In genomic region chr1:235799264-235799663, GRCh38 we compare ENCODE assay signal across 39 cellular contexts.
"Had no signal": no experiment of that assay in that cellular context is flagged by ENCODE, and none has a peak within 500 bp of the region (broad histone marks: within the 10 kb centered on the region; RNA-seq: fewer than 3 reads in every experiment).

No MANE protein-coding gene starts in this region.

- H3K27ac ChIP-seq: ascending aorta, cardiac muscle cell, WERI-Rb-1 had no signal

- H3K27me3 ChIP-seq: ascending aorta, cardiac muscle cell had no signal

- FAIRE-seq: bronchial epithelial cell had no signal

- DNase-seq: activated CD4-positive, alpha-beta memory T cell treated with anti-CD3 and anti-CD28 coated beads, Interleukin-2, amount 10 ng/mL, durations not matched to agents 7 days and 5 days; activated CD4-positive, alpha-beta T cell treated with anti-CD3 and anti-CD28 coated beads for 1 hour; activated CD4-positive, alpha-beta T cell treated with anti-CD3 and anti-CD28 coated beads for 36 hours; activated CD4-positive, alpha-beta T cell treated with anti-CD3 and anti-CD28 coated beads for 48 hours; activated CD4-positive, alpha-beta T cell treated with anti-CD3 and anti-CD28 coated beads, Interleukin-2, amount 10 ng/mL, durations not matched to agents 7 days and 5 days; activated CD4-positive, alpha-beta T cell treated with anti-CD3 and anti-CD28 coated beads, Interleukin-2, amount 50 U/mL, for 48 hours; activated CD4-positive, CD25-positive, alpha-beta regulatory T cell; activated CD8-positive, alpha-beta memory T cell treated with anti-CD3 and anti-CD28 coated beads for 24 hours; activated CD8-positive, alpha-beta memory T cell treated with anti-CD3 and anti-CD28 coated beads, Interleukin-2, amount 10 ng/mL, durations not matched to agents 7 days and 5 days; activated CD8-positive, alpha-beta memory T cell treated with anti-CD3 and anti-CD28 coated beads, Interleukin-2, amount 50 U/mL, for 48 hours; activated CD8-positive, alpha-beta T cell treated with anti-CD3 and anti-CD28 coated beads, Interleukin-2, amount 10 ng/mL, durations not matched to agents 7 days and 5 days; activated effector memory CD4-positive, alpha-beta T cell treated with Interleukin-2 at 50 U/mL for 16 hours; activated gamma-delta T cell; activated naive CD4-positive, alpha-beta T cell treated with anti-CD3 and anti-CD28 coated beads, Interleukin-2, amount 10 ng/mL, durations not matched to agents 7 days and 5 days; activated naive CD4-positive, alpha-beta T cell treated with Interleukin-2 at 50 U/mL for 16 hours; activated naive CD8-positive, alpha-beta T cell treated with anti-CD3 and anti-CD28 coated beads, Interleukin-2, amount 10 ng/mL, durations not matched to agents 7 days and 5 days; activated naive CD8-positive, alpha-beta T cell treated with anti-CD3 and anti-CD28 coated beads, Interleukin-2, amount 50 U/mL, for 24 hours; activated T-cell treated with anti-CD3 and anti-CD28 coated beads, Interleukin-2, amount 50 U/mL, for 24 hours; activated T-cell treated with anti-CD3 and anti-CD28 coated beads, Interleukin-2, amount 50 U/mL, for 48 hours; amygdala; anterior cingulate cortex; caudate nucleus; cerebellar nuclear complex; T-helper 1 cell; T-helper 2 cell; T-helper 9 cell; WERI-Rb-1 had no signal

- H3K4me1 Mint-ChIP-seq: activated CD4-positive, alpha-beta T cell treated with anti-CD3 and anti-CD28 coated beads, Interleukin-2, amount 10 ng/mL, durations not matched to agents 7 days and 5 days; activated naive CD4-positive, alpha-beta T cell treated with anti-CD3 and anti-CD28 coated beads, Interleukin-2, amount 10 ng/mL, durations not matched to agents 7 days and 5 days; activated naive CD8-positive, alpha-beta T cell treated with anti-CD3 and anti-CD28 coated beads, Interleukin-2, amount 50 U/mL, for 24 hours; brain; WTC11 had no signal

- H3K4me1 ChIP-seq: ascending aorta had no signal

- H3K27ac Mint-ChIP-seq: activated CD4-positive, alpha-beta memory T cell treated with anti-CD3 and anti-CD28 coated beads, Interleukin-2, amount 10 ng/mL, durations not matched to agents 7 days and 5 days; activated CD4-positive, alpha-beta T cell treated with anti-CD3 and anti-CD28 coated beads for 36 hours; activated CD4-positive, alpha-beta T cell treated with anti-CD3 and anti-CD28 coated beads, Interleukin-2, amount 10 ng/mL, durations not matched to agents 7 days and 5 days; activated CD8-positive, alpha-beta memory T cell treated with anti-CD3 and anti-CD28 coated beads, Interleukin-2, amount 10 ng/mL, durations not matched to agents 7 days and 5 days; activated CD8-positive, alpha-beta T cell treated with anti-CD3 and anti-CD28 coated beads, Interleukin-2, amount 10 ng/mL, durations not matched to agents 7 days and 5 days; activated naive CD4-positive, alpha-beta T cell treated with anti-CD3 and anti-CD28 coated beads, Interleukin-2, amount 10 ng/mL, durations not matched to agents 7 days and 5 days; activated naive CD4-positive, alpha-beta T cell treated with anti-CD3 and anti-CD28 coated beads, Interleukin-2, amount 50 U/mL, for 24 hours; activated naive CD8-positive, alpha-beta T cell; activated naive CD8-positive, alpha-beta T cell treated with anti-CD3 and anti-CD28 coated beads, Interleukin-2, amount 10 ng/mL, durations not matched to agents 7 days and 5 days; activated naive CD8-positive, alpha-beta T cell treated with anti-CD3 and anti-CD28 coated beads, Interleukin-2, amount 50 U/mL, for 24 hours; activated T-cell treated with anti-CD3 and anti-CD28 coated beads, Interleukin-2, amount 50 U/mL, for 24 hours; activated T-helper 2 cell treated with anti-CD3 and anti-CD28 coated beads, Interferon-gamma antibody, Interleukin-2, Interleukin-4, amounts not matched to agents 10 μg/mL and 5 μg/mL and 100 μg/mL, durations not matched to agents 14 hours and 24 hours and 36 hours; brain; T-helper 1 cell treated with Interleukin-12 subunit alpha and Interleukin-12 subunit beta and Interleukin-4 antibody, amounts not matched to agents 30 μg/mL and 1 μg/mL, for 36 hours; T-helper 2 cell treated with Interferon-gamma antibody and Interleukin-4, amounts not matched to agents 5 μg/mL and 100 μg/mL, for 36 hours; WTC11 had no signal

- H3K9me3 Mint-ChIP-seq: activated CD4-positive, alpha-beta memory T cell treated with anti-CD3 and anti-CD28 coated beads, Interleukin-2, amount 10 ng/mL, durations not matched to agents 7 days and 5 days; activated CD4-positive, alpha-beta T cell treated with anti-CD3 and anti-CD28 coated beads, Interleukin-2, amount 10 ng/mL, durations not matched to agents 7 days and 5 days; activated naive CD4-positive, alpha-beta T cell treated with anti-CD3 and anti-CD28 coated beads, Interleukin-2, amount 10 ng/mL, durations not matched to agents 7 days and 5 days; activated naive CD4-positive, alpha-beta T cell treated with anti-CD3 and anti-CD28 coated beads, Interleukin-2, amount 50 U/mL, for 24 hours; activated naive CD8-positive, alpha-beta T cell treated with anti-CD3 and anti-CD28 coated beads, Interleukin-2, amount 10 ng/mL, durations not matched to agents 7 days and 5 days; activated T-cell treated with anti-CD3 and anti-CD28 coated beads, Interleukin-2, amount 50 U/mL, for 24 hours; activated T-helper 2 cell treated with anti-CD3 and anti-CD28 coated beads, Interferon-gamma antibody, Interleukin-2, Interleukin-4, amounts not matched to agents 10 μg/mL and 5 μg/mL and 100 μg/mL, durations not matched to agents 14 hours and 24 hours and 36 hours; central memory CD8-positive, alpha-beta T cell; T-helper 1 cell treated with Interleukin-12 subunit alpha and Interleukin-12 subunit beta and Interleukin-4 antibody, amounts not matched to agents 30 μg/mL and 1 μg/mL, for 36 hours; T-helper 2 cell treated with Interferon-gamma antibody and Interleukin-4, amounts not matched to agents 5 μg/mL and 100 μg/mL, for 36 hours; WTC11 had no signal

- H3K4me3 Mint-ChIP-seq: activated CD4-positive, alpha-beta memory T cell treated with anti-CD3 and anti-CD28 coated beads, Interleukin-2, amount 10 ng/mL, durations not matched to agents 7 days and 5 days; activated CD4-positive, alpha-beta T cell treated with anti-CD3 and anti-CD28 coated beads for 36 hours; activated CD4-positive, alpha-beta T cell treated with anti-CD3 and anti-CD28 coated beads, Interleukin-2, amount 10 ng/mL, durations not matched to agents 7 days and 5 days; activated CD8-positive, alpha-beta memory T cell treated with anti-CD3 and anti-CD28 coated beads, Interleukin-2, amount 10 ng/mL, durations not matched to agents 7 days and 5 days; activated CD8-positive, alpha-beta T cell treated with anti-CD3 and anti-CD28 coated beads, Interleukin-2, amount 10 ng/mL, durations not matched to agents 7 days and 5 days; activated naive CD4-positive, alpha-beta T cell treated with anti-CD3 and anti-CD28 coated beads, Interleukin-2, amount 10 ng/mL, durations not matched to agents 7 days and 5 days; activated naive CD4-positive, alpha-beta T cell treated with anti-CD3 and anti-CD28 coated beads, Interleukin-2, amount 50 U/mL, for 24 hours; activated naive CD8-positive, alpha-beta T cell; activated naive CD8-positive, alpha-beta T cell treated with anti-CD3 and anti-CD28 coated beads, Interleukin-2, amount 10 ng/mL, durations not matched to agents 7 days and 5 days; activated naive CD8-positive, alpha-beta T cell treated with anti-CD3 and anti-CD28 coated beads, Interleukin-2, amount 50 U/mL, for 24 hours; activated T-cell treated with anti-CD3 and anti-CD28 coated beads, Interleukin-2, amount 50 U/mL, for 24 hours; brain; central memory CD8-positive, alpha-beta T cell; T-helper 1 cell treated with Interleukin-12 subunit alpha and Interleukin-12 subunit beta and Interleukin-4 antibody, amounts not matched to agents 30 μg/mL and 1 μg/mL, for 36 hours; T-helper 2 cell treated with Interferon-gamma antibody and Interleukin-4, amounts not matched to agents 5 μg/mL and 100 μg/mL, for 36 hours; WTC11 had no signal

- H3K36me3 Mint-ChIP-seq: WTC11 had no signal

- H3K27me3 Mint-ChIP-seq: activated CD4-positive, alpha-beta memory T cell treated with anti-CD3 and anti-CD28 coated beads, Interleukin-2, amount 10 ng/mL, durations not matched to agents 7 days and 5 days; activated CD4-positive, alpha-beta T cell treated with anti-CD3 and anti-CD28 coated beads for 36 hours; activated CD4-positive, alpha-beta T cell treated with anti-CD3 and anti-CD28 coated beads, Interleukin-2, amount 10 ng/mL, durations not matched to agents 7 days and 5 days; activated CD8-positive, alpha-beta memory T cell treated with anti-CD3 and anti-CD28 coated beads, Interleukin-2, amount 10 ng/mL, durations not matched to agents 7 days and 5 days; activated naive CD4-positive, alpha-beta T cell treated with anti-CD3 and anti-CD28 coated beads, Interleukin-2, amount 10 ng/mL, durations not matched to agents 7 days and 5 days; activated naive CD4-positive, alpha-beta T cell treated with anti-CD3 and anti-CD28 coated beads, Interleukin-2, amount 50 U/mL, for 24 hours; activated naive CD8-positive, alpha-beta T cell; activated naive CD8-positive, alpha-beta T cell treated with anti-CD3 and anti-CD28 coated beads, Interleukin-2, amount 10 ng/mL, durations not matched to agents 7 days and 5 days; activated naive CD8-positive, alpha-beta T cell treated with anti-CD3 and anti-CD28 coated beads, Interleukin-2, amount 50 U/mL, for 24 hours; activated T-cell treated with anti-CD3 and anti-CD28 coated beads, Interleukin-2, amount 50 U/mL, for 24 hours; brain; central memory CD8-positive, alpha-beta T cell had no signal

- ATAC-seq: activated CD4-positive, alpha-beta T cell treated with anti-CD3 and anti-CD28 coated beads for 36 hours; activated CD4-positive, CD25-positive, alpha-beta regulatory T cell treated with anti-CD3 and anti-CD28 coated beads, Interleukin-2, amount 50 U/mL, for 24 hours; activated CD8-positive, alpha-beta memory T cell treated with anti-CD3 and anti-CD28 coated beads, Interleukin-2, amount 10 ng/mL, durations not matched to agents 7 days and 5 days; activated CD8-positive, alpha-beta T cell treated with anti-CD3 and anti-CD28 coated beads, Interleukin-2, amount 10 ng/mL, durations not matched to agents 7 days and 5 days; activated naive CD8-positive, alpha-beta T cell treated with anti-CD3 and anti-CD28 coated beads, Interleukin-2, amount 50 U/mL, for 24 hours; WTC11 had no signal
